ENCODE assay signal across 15 cellular contexts in genomic region chr4:91963489-91963888, GRCh38.
DNase-seq lines count a peak whose midpoint lies in the region; ATAC-seq and TF ChIP-seq lines count a peak whose summit lies in the region.
"Had no signal": no experiment of that assay in that cellular context is flagged by ENCODE, and none has a peak within 500 bp of the region (broad histone marks: within the 10 kb centered on the region; RNA-seq: fewer than 3 reads in every experiment).

No MANE protein-coding gene starts in this region.

- no peak for ATAC-seq in GM18873 (IDR thresholded peaks at IDR 0.05; ENCODE audit: low FRiP score, unreplicated experiment)
- ATAC-seq in GM18861 (IDR thresholded peaks at IDR 0.05; ENCODE audit: unreplicated experiment) = no peak

- TF ChIP-seq CTCF in epithelial cell of esophagus (IDR thresholded peaks at IDR 0.05; ENCODE audit: insufficient read depth, low read depth, low read length, missing control alignments) = no peak

- no peak overlapping the region for H3K4me3 ChIP-seq in epithelial cell of esophagus (ENCODE audit: low read length)

- DNase-seq in ELR (ENCODE audit: low read depth) (peak; percentile 32), RPMI7951 (ENCODE audit: low read depth) (peak; percentile 62), epithelial cell of esophagus (ENCODE audit: low read depth) (peak; percentile 60), middle frontal gyrus (ENCODE audit: extremely low spot score, low spot score) (peak; percentile 67), EL (no peak), NCI-H1436 treated with DMSO at 0.1 percent for 48 hours (lab: John Stamatoyannopoulos, UW) (no peak)
- DNase-seq: activated CD4-positive, alpha-beta T cell treated with anti-CD3 and anti-CD28 coated beads, Interleukin-2, amount 10 ng/mL, durations not matched to agents 7 days and 5 days; activated T-cell treated with anti-CD3 and anti-CD28 coated beads for 4 hours; COR-L47; GDM1; NCI-H1105 treated with DMSO at 0.1 percent for 48 hours; NCI-H2227 treated with DMSO at 0.1 percent for 48 hours; stimulated activated naive CD4-positive, alpha-beta T cell had no signal

Comparison
In these comparisons a context has a peak if more than half of its experiments do, and no peak if none do; other contexts are left out.
1. DNase-seq: peak in ELR (single experiment), RPMI7951 (single experiment), epithelial cell of esophagus (single experiment) and middle frontal gyrus (single experiment); none in EL (single experiment) and NCI-H1436 treated with DMSO at 0.1 percent for 48 hours (single experiment).